Comparison of ENCODE assay signal across 8 cellular contexts in the genomic region with DNA sequence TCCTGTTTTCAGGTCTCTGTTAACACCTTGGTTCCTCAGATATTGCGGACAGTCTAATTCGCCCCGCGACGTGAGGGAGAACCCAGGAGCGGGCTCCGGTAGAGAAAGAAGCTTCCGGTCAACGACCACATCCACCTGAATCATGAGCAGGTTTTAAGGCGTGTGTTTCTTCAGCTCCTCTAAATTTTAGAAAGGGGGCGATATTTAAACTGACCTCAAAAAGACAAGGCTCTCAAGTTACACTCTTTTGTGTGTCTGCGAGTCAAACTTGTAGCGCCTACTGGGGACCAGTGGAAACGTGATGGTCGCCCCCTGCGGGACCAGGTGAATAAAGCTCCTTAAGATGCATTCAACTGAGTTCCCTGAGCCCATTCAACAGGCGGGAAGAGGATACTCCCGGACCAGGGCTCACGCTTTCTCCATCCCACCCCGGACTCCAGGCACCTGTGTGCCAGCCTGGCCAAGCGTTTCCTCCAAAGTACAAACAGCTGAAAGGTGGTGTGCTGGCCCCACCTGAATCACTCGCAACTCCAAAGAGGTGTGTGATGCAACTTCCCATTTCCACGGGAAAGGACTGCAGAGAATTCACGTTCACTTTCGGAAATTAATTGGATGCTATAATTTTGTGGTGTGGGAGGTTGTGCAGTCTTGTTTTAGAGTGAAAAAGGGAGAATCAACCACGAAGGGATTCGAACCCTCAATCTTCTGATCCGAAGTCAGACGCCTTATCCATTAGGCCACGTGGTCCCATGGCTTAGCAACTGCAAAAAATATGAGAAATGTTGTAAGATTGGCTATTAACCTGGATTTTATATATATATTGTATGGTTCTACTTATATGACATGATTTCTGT. TPM values are rescaled to one million over a fixed set of nuclear protein-coding genes. Genes with fewer than 3 reads are reported as not detected.
A peak's percentile ranks its signal among the peaks of the same experiment; 100 is the strongest.
DNase-seq lines count a peak whose midpoint lies in the region; ATAC-seq, FAIRE-seq and TF ChIP-seq lines count a peak whose summit lies in the region.

No MANE protein-coding gene starts in this region.

- peak overlapping the region; percentile 87 for H2AFZ ChIP-seq in GM12878 (ENCODE audit: control insufficient read depth, low read depth, low read length)

- no peaks in the 10 kb centered on the region for H4K20me1 ChIP-seq in GM12878 (ENCODE audit: control insufficient read depth, insufficient read depth)

- no peaks in the 10 kb centered on the region for H3K79me2 ChIP-seq in GM12878 (ENCODE audit: control insufficient read depth, insufficient read depth, low read length)

- peak; percentile 51 to 75 (median 72); a peak in 5 of 6 replicates for TF ChIP-seq CTCF in GM12878 (IDR thresholded peaks at IDR 0.05 in 2 of 3, conservative IDR thresholded peaks at IDR 0.05 in 1 of 3; ENCODE audit: control insufficient read depth in 2 of 3, extremely low read depth in 1 of 3, insufficient read depth in 1 of 3, low read depth in 3 of 3, low read length in 3 of 3)
- TF ChIP-seq CTCF in kidney (IDR thresholded peaks at IDR 0.05; ENCODE audit: borderline replicate concordance, extremely low read depth, insufficient read depth): peak; percentile 29

- TF ChIP-seq POLR2A in GM12878 (IDR thresholded peaks at IDR 0.05; ENCODE audit: low read depth, low read length): no peak

- RAD21 ChIA-PET in GM12878 (lab: Charles Lee; ENCODE audit: unreplicated experiment): interaction anchor here (0.6 to 1.4 kb wide), 5 partner anchors 26 to 187 kb away, joined by 3 to 4 read pairs (median 3); no protein-coding TSS in a partner anchor

- intact Hi-C loops in GM12878 (cut with micrococcal nuclease; ENCODE audit: unreplicated experiment) (loop anchor here (2.0 to 5.0 kb wide), 3 partner anchors 44 to 144 kb away; a partner anchor contains a TSS), kidney (cut with DNase I) (no loop called here)

- H3K27me3 ChIP-seq in H7 (ENCODE audit: control insufficient read depth, insufficient read depth, low read length) (no peaks in the 10 kb centered on the region; the same call in none of the 2 replicates), GM12878 (replicated peaks in 1 of 2; ENCODE audit: control insufficient read depth in 2 of 2, insufficient read depth in 2 of 2, low read length in 1 of 2) (no peaks in the 10 kb centered on the region)

- CTCF ChIA-PET in GM12878 (lab: Yijun Ruan, JAX): interaction anchor here (1.0 to 1.8 kb wide), 5 partner anchors 12 to 1063 kb away, joined by 3 to 7 read pairs (median 3); no protein-coding TSS in a partner anchor

- no TSS peak for BruUV-seq in GM12878 (replicated peaks; lab: Mats Ljungman, UMichigan)

- no peak overlapping the region for H3K9ac ChIP-seq in GM12878 (ENCODE audit: control insufficient read depth, insufficient read depth, low read length)
- H3K9ac ChIP-seq in kidney (ENCODE audit: low read length in 2 of 2): no peak overlapping the region

- TF ChIP-seq RAD21 in GM12878 (IDR thresholded peaks at IDR 0.05; ENCODE audit: insufficient read depth, low read depth, low read length): peak; percentile 45

- SMC1A ChIA-PET in GM12878 (lab: Charles Lee; ENCODE audit: uncharacterized antibody, unreplicated experiment): interaction anchor here (0.8 to 1.6 kb wide), 5 partner anchors 18 to 186 kb away, joined by 3 to 5 read pairs (median 3); no protein-coding TSS in a partner anchor

- H3K9me3 ChIP-seq in GM12878 (replicated peaks; ENCODE audit: control insufficient read depth, insufficient read depth, low read length) (no peaks in the 10 kb centered on the region; the same call in 2 of the 3 replicates), kidney (ENCODE audit: control insufficient read depth in 1 of 2, low read length in 2 of 2) (no peaks in the 10 kb centered on the region)

- WGBS in GM12878 (ENCODE audit: insufficient coverage, insufficient replicate concordance, low lambda C conversion rate, missing lambda C conversion rate): 18% methylated on average over 30 of the region's 30 CpGs

- DNase-seq in DMS153 treated with DMSO at 0.1 percent for 48 hours (lab: John Stamatoyannopoulos, UW; ENCODE audit: unreplicated experiment): peak; percentile 51
- peak; percentile 62 for DNase-seq in H7
- DNase-seq in NCI-H1092 (lab: John Stamatoyannopoulos, UW): peak; percentile 20
- DNase-seq in T-helper 1 cell: peak in 4 of 5 donors; percentile 26 to 66 (median 39)
- DNase-seq in GM12878 (ENCODE audit: low read depth, low spot score): peak; percentile 64
- no peak for DNase-seq in kidney
- peak; percentile 43 to 57 for DNase-seq in stimulated activated CD4-positive, alpha-beta T cell treated with anti-CD3 and anti-CD28 coated beads, Interleukin-4, amount 100 ng/mL, for 4 hours

- in situ Hi-C loops in GM12878 (cut with MboI): no loop called here

- peak overlapping the region; percentile 19 for H3K4me2 ChIP-seq in GM12878 (ENCODE audit: control insufficient read depth, insufficient read depth)

- H3K27ac ChIP-seq in GM12878 (ENCODE audit: control insufficient read depth, insufficient read depth): no peak overlapping the region
- no peak overlapping the region for H3K27ac ChIP-seq in kidney (ENCODE audit: low read depth in 2 of 2, low read length in 2 of 2)

- TF ChIP-seq EP300 in GM12878 (IDR thresholded peaks at IDR 0.05; ENCODE audit: borderline replicate concordance in 1 of 2, control insufficient read depth in 1 of 2, low read depth in 2 of 2, low read length in 2 of 2): no peak

- ATAC-seq in GM12878: peak; percentile 90
- ATAC-seq in HG03521 (IDR thresholded peaks at IDR 0.05; ENCODE audit: unreplicated experiment): no peak

- H3K4me1 ChIP-seq in GM12878 (ENCODE audit: control insufficient read depth, insufficient read depth, low read length) (peaks cover 2% of the 10 kb centered on the region; the same call in 1 of the 2 replicates), kidney (ENCODE audit: control insufficient read depth in 1 of 2, insufficient read depth in 1 of 2, low read depth in 1 of 2, low read length in 2 of 2) (no peaks in the 10 kb centered on the region)

- POLR2A ChIA-PET in GM12878 (lab: Charles Lee): no interaction called here

- H3K36me3 ChIP-seq in H7 (replicated peaks; ENCODE audit: control insufficient read depth, insufficient read depth, low read length) (no peaks in the 10 kb centered on the region), GM12878 (ENCODE audit: control insufficient read depth in 2 of 2, insufficient read depth in 2 of 2, low read length in 1 of 2) (no peaks in the 10 kb centered on the region), kidney (ENCODE audit: control insufficient read depth in 1 of 2, insufficient read depth in 2 of 2, low read length in 2 of 2) (no peaks in the 10 kb centered on the region)

- H3K4me3 ChIP-seq in H7 (ENCODE audit: insufficient read depth, low read depth, low read length) (peak overlapping the region; percentile 71), GM12878 (peak overlapping the region; percentile 60; the same call in 1 of the 2 replicates), kidney (ENCODE audit: low read length in 2 of 2) (peak overlapping the region; percentile 18 to 50)

- peak; percentile 7 for FAIRE-seq in GM12878 (lab: Jason Lieb, UNC)
- no peak for FAIRE-seq in kidney (lab: Jason Lieb, UNC)

TF ChIP-seq in GM12878, 131 proteins besides CTCF, POLR2A, EP300 and RAD21 (continues in another document):
- TF ChIP-seq CREB1 (IDR thresholded peaks at IDR 0.05; ENCODE audit: low read depth) (no peak), TCF3 (IDR thresholded peaks at IDR 0.05; ENCODE audit: borderline replicate concordance, insufficient read depth, low read depth, low read length) (no peak), BCL11A (IDR thresholded peaks at IDR 0.05; ENCODE audit: low read depth, low read length) (no peak), ZZZ3 (IDR thresholded peaks at IDR 0.05; ENCODE audit: control insufficient read depth, insufficient read length, low read depth) (no peak), BMI1 (IDR thresholded peaks at IDR 0.05; ENCODE audit: borderline replicate concordance) (no peak)

RNA-seq across cellular contexts. Expression of a gene that starts 17.0 kb away (rescaled TPM):
- total RNA-seq in H7 (2014; rRNA removed; shearing (Covaris generic)): not detected in 2 replicates
- total RNA-seq in GM12878 (2013; cell fraction: nucleolus; rRNA removed): not detected in 2 replicates
- total RNA-seq in GM12878 (2014; rRNA removed) (not detected in 2 replicates), GM12878 (2014; rRNA removed; fragmentation: Illumina TruSeq; extraction: Trizol) (not detected in 2 replicates), GM12878 (2021) (not detected in 2 replicates), kidney (not detected)
- not detected for polyA plus RNA-seq in GM12878 (2011; ENCODE audit: low read depth)
- polyA plus RNA-seq in GM12878 (2011; rRNA removed) (not detected in 2 replicates), GM12878 (2014; fragmentation: Illumina TruSeq; extraction: Trizol) (not detected in 2 replicates), GM12878 (2014; fragmentation: Nextera tagmentation; extraction: Ambion mirVana) (not detected), GM12878 (2014; rRNA removed) (not detected in 2 replicates), GM12878 (2016; fragmentation: Nextera tagmentation; extraction: Ambion mirVana) (not detected), kidney (ENCODE audit: insufficient read depth, low read depth, low replicate concordance) (not detected)
- polyA plus RNA-seq in GM12878 (2011; cell fraction: cytosol; rRNA removed): not detected in 2 replicates
- polyA plus RNA-seq in GM12878 (2011; cell fraction: nucleus; rRNA removed): not detected in 2 replicates
- polyA plus RNA-seq in GM12878 (2012): not detected in 2 replicates
- not detected in 2 replicates for polyA minus RNA-seq in GM12878 (2011; rRNA and poly(A)+ RNA removed)
- polyA minus RNA-seq in GM12878 (2011; cell fraction: cytosol; rRNA and poly(A)+ RNA removed): not detected in 2 replicates
- polyA minus RNA-seq in GM12878 (2011; cell fraction: nucleus; rRNA and poly(A)+ RNA removed): not detected in 2 replicates

RNA-seq across cellular contexts. Expression of a gene that starts 27.1 kb away (rescaled TPM):
- total RNA-seq in H7 (2014; rRNA removed; shearing (Covaris generic)): not detected in 2 replicates
- not detected in 2 replicates for total RNA-seq in GM12878 (2013; cell fraction: nucleolus; rRNA removed)
- total RNA-seq in GM12878 (2014; rRNA removed): not detected in 2 replicates
- total RNA-seq in GM12878 (2014; rRNA removed; fragmentation: Illumina TruSeq; extraction: Trizol): not detected in 2 replicates
- total RNA-seq in GM12878 (2021): not detected in 2 replicates
- polyA plus RNA-seq in GM12878 (2011; ENCODE audit: low read depth): not detected
- not detected in 2 replicates for polyA plus RNA-seq in GM12878 (2011; rRNA removed)
- polyA plus RNA-seq in GM12878 (2011; cell fraction: cytosol; rRNA removed): not detected in 2 replicates
- not detected in 2 replicates for polyA plus RNA-seq in GM12878 (2011; cell fraction: nucleus; rRNA removed)
- not detected in 2 replicates for polyA plus RNA-seq in GM12878 (2012)
- polyA plus RNA-seq in GM12878 (2014; fragmentation: Illumina TruSeq; extraction: Trizol): not detected in 2 replicates
- not detected for polyA plus RNA-seq in GM12878 (2014; fragmentation: Nextera tagmentation; extraction: Ambion mirVana)
- polyA plus RNA-seq in GM12878 (2014; rRNA removed): not detected in 2 replicates
- not detected for polyA plus RNA-seq in GM12878 (2016; fragmentation: Nextera tagmentation; extraction: Ambion mirVana)
- polyA minus RNA-seq in GM12878 (2011; rRNA and poly(A)+ RNA removed): not detected in 2 replicates
- polyA minus RNA-seq in GM12878 (2011; cell fraction: cytosol; rRNA and poly(A)+ RNA removed): not detected in 2 replicates
- polyA minus RNA-seq in GM12878 (2011; cell fraction: nucleus; rRNA and poly(A)+ RNA removed): not detected in 2 replicates
- total RNA-seq in kidney: not detected
- not detected for polyA plus RNA-seq in kidney (ENCODE audit: insufficient read depth, low read depth, low replicate concordance)
